ENCODE assay signal across 14 cellular contexts in the genomic region with DNA sequence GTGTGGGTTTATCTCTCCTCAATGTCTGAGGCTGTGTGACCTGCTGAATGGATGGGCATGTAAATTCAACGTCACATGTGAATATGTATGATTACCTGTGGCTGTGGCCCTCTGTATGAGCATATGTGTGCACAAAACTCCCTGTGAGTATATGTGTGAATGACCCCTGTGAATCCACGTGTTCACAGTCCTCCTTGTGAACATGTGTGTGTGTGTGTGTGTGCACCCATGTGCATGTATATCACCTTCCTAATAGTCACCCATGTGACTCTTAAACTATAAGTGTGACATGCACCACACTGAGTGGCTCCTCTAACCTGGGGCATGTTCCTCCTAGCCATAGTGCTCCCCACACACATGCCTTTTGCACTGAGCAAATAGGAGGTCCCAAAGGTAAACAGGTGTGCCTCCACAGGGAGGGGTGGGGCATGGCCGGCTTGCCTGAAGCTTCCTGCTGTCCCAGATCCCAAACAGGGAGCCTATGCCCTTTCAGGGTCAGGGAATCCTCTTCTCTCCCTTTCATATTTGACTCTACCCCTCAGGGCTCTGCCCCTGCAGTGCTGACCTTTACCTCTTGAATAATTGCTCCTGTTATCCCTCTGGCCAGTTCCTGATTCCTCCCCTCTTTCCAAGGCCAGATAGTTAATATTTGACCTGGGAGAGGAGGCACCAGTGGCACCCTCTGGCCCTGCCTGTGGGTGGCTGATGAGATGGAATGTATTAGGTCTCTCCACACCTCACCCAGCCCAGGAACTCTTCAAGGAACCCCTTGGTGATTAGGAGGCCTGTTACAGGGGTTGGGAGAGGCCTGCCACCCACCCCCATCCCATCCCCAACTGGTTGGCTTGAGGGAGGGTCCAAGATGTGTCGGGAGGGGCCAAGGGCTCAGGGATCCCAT. TPM values are rescaled to one million over a fixed set of nuclear protein-coding genes. Genes with fewer than 3 reads are reported as not detected.
DNase-seq lines count a peak whose midpoint lies in the region; ATAC-seq and TF ChIP-seq lines count a peak whose summit lies in the region.
"Had no signal": no experiment of that assay in that cellular context is flagged by ENCODE, and none has a peak within 500 bp of the region (broad histone marks: within the 10 kb centered on the region; RNA-seq: fewer than 3 reads in every experiment).

No MANE protein-coding gene starts in this region.

- H3K4me1 Mint-ChIP-seq in activated B cell treated with CpG ODN at 0.5 μM for 24 hours (peaks cover 11% of the 10 kb centered on the region), progenitor cell of endocrine pancreas (ENCODE audit: low read depth) (peaks cover 31% of the 10 kb centered on the region)

- intact Hi-C loops in activated B cell treated with CpG ODN at 0.5 μM for 24 hours (cut with micrococcal nuclease), result no loop called here

- TF ChIP-seq CTCF in activated B cell treated with CpG ODN at 0.5 μM for 24 hours (IDR thresholded peaks at IDR 0.05) (no peak), progenitor cell of endocrine pancreas (IDR thresholded peaks at IDR 0.05; ENCODE audit: unreplicated experiment) (no peak)

- H3K9me3 Mint-ChIP-seq in activated B cell treated with CpG ODN at 0.5 μM for 24 hours (no peaks in the 10 kb centered on the region), progenitor cell of endocrine pancreas (ENCODE audit: low read depth) (no peaks in the 10 kb centered on the region)
- H3K9me3 Mint-ChIP-seq: activated T-cell treated with anti-CD3 and anti-CD28 coated beads, Interleukin-2, amount 50 U/mL, for 4 hours; stimulated activated naive B cell treated with anti-CD40 and anti-IgM and Interleukin-4, amounts not matched to agents 10 μg/mL and 1 μg/mL and 100 μg/mL, for 72 hours had no signal

- H3K36me3 Mint-ChIP-seq in activated B cell treated with CpG ODN at 0.5 μM for 24 hours (ENCODE audit: low read depth) (no peaks in the 10 kb centered on the region), progenitor cell of endocrine pancreas (ENCODE audit: insufficient read depth) (peaks cover 3% of the 10 kb centered on the region)

- H3K4me3 Mint-ChIP-seq in activated B cell treated with CpG ODN at 0.5 μM for 24 hours (peak overlapping the region; percentile 64), progenitor cell of endocrine pancreas (ENCODE audit: low read depth) (peak overlapping the region; percentile 79)

- H3K27me3 Mint-ChIP-seq in activated B cell treated with CpG ODN at 0.5 μM for 24 hours, result no peaks in the 10 kb centered on the region
- no peaks in the 10 kb centered on the region for H3K27me3 Mint-ChIP-seq in progenitor cell of endocrine pancreas

- POLR2A ChIA-PET in activated B cell treated with CpG ODN at 0.5 μM for 24 hours (lab: Charles Lee), result no interaction called here

- ATAC-seq in activated B cell treated with CpG ODN at 0.5 μM for 24 hours (ENCODE audit: low read depth), result no peak
- no peak for ATAC-seq in HG03280 (IDR thresholded peaks at IDR 0.05; ENCODE audit: unreplicated experiment)
- ATAC-seq: activated T-cell treated with anti-CD3 and anti-CD28 coated beads, Interleukin-2, amount 50 U/mL, for 4 hours; stimulated activated naive B cell treated with anti-CD40 and anti-IgM and Interleukin-4, amounts not matched to agents 10 μg/mL and 1 μg/mL and 100 μg/mL, for 72 hours had no signal

- DNase-seq in DMS53 treated with DMSO at 0.1 percent for 48 hours (lab: John Stamatoyannopoulos, UW; ENCODE audit: unreplicated experiment), result peak; percentile 53
- DNase-seq in activated B cell treated with CpG ODN at 0.5 μM for 24 hours, result no peak
- DNase-seq in left kidney (ENCODE audit: low read depth, low spot score), result peak; percentile 36
- peak; percentile 12 for DNase-seq in progenitor cell of endocrine pancreas (ENCODE audit: low spot score, unreplicated experiment)
- DNase-seq in DMS79 (lab: John Stamatoyannopoulos, UW), result no peak
- DNase-seq in cortex of kidney (lab: John Stamatoyannopoulos, UW), result no peak
- no peak for DNase-seq in NCI-H2196 treated with DMSO at 0.1 percent for 48 hours (lab: John Stamatoyannopoulos, UW; ENCODE audit: unreplicated experiment)
- DNase-seq: activated T-cell treated with anti-CD3 and anti-CD28 coated beads, Interleukin-2, amount 50 U/mL, for 4 hours; NCI-H2171 treated with DMSO at 0.1 percent for 48 hours; RPMI8226; stimulated activated CD4-positive, alpha-beta T cell treated with anti-CD3 and anti-CD28 coated beads, Interleukin-2, amount 100 ng/mL, for 24 hours; stimulated activated naive B cell treated with anti-CD40 and anti-IgM and Interleukin-4, amounts not matched to agents 10 μg/mL and 1 μg/mL and 100 μg/mL, for 72 hours; T1000 had no signal

- CTCF ChIA-PET in activated B cell treated with CpG ODN at 0.5 μM for 24 hours (lab: Charles Lee), result no interaction called here

- H3K27ac Mint-ChIP-seq in activated B cell treated with CpG ODN at 0.5 μM for 24 hours (no peak overlapping the region), progenitor cell of endocrine pancreas (peak overlapping the region; percentile 95)
- H3K27ac Mint-ChIP-seq: stimulated activated naive B cell treated with anti-CD40 and anti-IgM and Interleukin-4, amounts not matched to agents 10 μg/mL and 1 μg/mL and 100 μg/mL, for 72 hours had no signal

RNA-seq across cellular contexts. Expression of a gene that starts 1.9 kb away (rescaled TPM):
- total RNA-seq in activated B cell treated with CpG ODN at 0.5 μM for 24 hours (0.60 and 0.78 TPM in 2 replicates), progenitor cell of endocrine pancreas (57.1 and 62.3 TPM in 2 replicates)

RNA-seq across cellular contexts. Expression of a gene that starts 16.1 kb away (rescaled TPM):
- total RNA-seq in activated B cell treated with CpG ODN at 0.5 μM for 24 hours (44.2 and 46.3 TPM in 2 replicates), progenitor cell of endocrine pancreas (70.7 and 72.4 TPM in 2 replicates)

RNA-seq across cellular contexts. Expression of a gene that starts 16.2 kb away (rescaled TPM):
- total RNA-seq in activated B cell treated with CpG ODN at 0.5 μM for 24 hours, result 19.2 and 20.5 TPM in 2 replicates
- 12.8 and 13.3 TPM in 2 replicates for total RNA-seq in progenitor cell of endocrine pancreas

RNA-seq across cellular contexts. Expression of a gene that starts 28.4 kb away (rescaled TPM):
- 12.6 and 14.9 TPM in 2 replicates for total RNA-seq in activated B cell treated with CpG ODN at 0.5 μM for 24 hours
- total RNA-seq in progenitor cell of endocrine pancreas, result 81.1 and 83.2 TPM in 2 replicates

RNA-seq across cellular contexts. Expression of a gene that starts 58.4 kb away (rescaled TPM):
- total RNA-seq in activated B cell treated with CpG ODN at 0.5 μM for 24 hours, result 29.9 and 35.5 TPM in 2 replicates
- total RNA-seq in progenitor cell of endocrine pancreas, result 29.9 and 31.8 TPM in 2 replicates

Comparison
In these comparisons a context has a peak if more than half of its experiments do, and no peak if none do; other contexts are left out.
1. DNase-seq: peak in DMS53 treated with DMSO at 0.1 percent for 48 hours (single experiment), left kidney (single experiment) and progenitor cell of endocrine pancreas (single experiment); none in activated B cell treated with CpG ODN at 0.5 μM for 24 hours (single experiment), DMS79 (single experiment), cortex of kidney (single experiment) and NCI-H2196 treated with DMSO at 0.1 percent for 48 hours (single experiment).
2. RNA of a gene that starts 1.9 kb away (total RNA-seq): 57.1 to 62.3 TPM in progenitor cell of endocrine pancreas; 0.60 to 0.78 TPM in activated B cell treated with CpG ODN at 0.5 μM for 24 hours; every median in the first group is over 10 times any median in the second.